ENCODE assay signal across 14 cellular contexts in genomic region chr2:171309727-171310265, GRCh38.
"Had no signal": no experiment of that assay in that cellular context is flagged by ENCODE, and none has a peak within 500 bp of the region (broad histone marks: within the 10 kb centered on the region; RNA-seq: fewer than 3 reads in every experiment).

No MANE protein-coding gene starts in this region.

- H3K27me3 Mint-ChIP-seq: activated CD8-positive, alpha-beta memory T cell treated with anti-CD3 and anti-CD28 coated beads, Interleukin-2, amount 10 ng/mL, durations not matched to agents 7 days and 5 days had no signal

- H2AFZ ChIP-seq: parathyroid adenoma had no signal

- H3K27ac Mint-ChIP-seq: activated CD8-positive, alpha-beta memory T cell treated with anti-CD3 and anti-CD28 coated beads, Interleukin-2, amount 10 ng/mL, durations not matched to agents 7 days and 5 days had no signal

- H3K27ac ChIP-seq: gastroesophageal sphincter, parathyroid adenoma, thoracic aorta had no signal

- DNase-seq: activated CD4-positive, alpha-beta T cell treated with anti-CD3 and anti-CD28 coated beads for 1 hour; activated CD4-positive, alpha-beta T cell treated with anti-CD3 and anti-CD28 coated beads, Interleukin-2, amount 50 U/mL, for 4 hours; activated CD8-positive, alpha-beta memory T cell treated with anti-CD3 and anti-CD28 coated beads, Interleukin-2, amount 10 ng/mL, durations not matched to agents 7 days and 5 days; activated naive CD4-positive, alpha-beta T cell treated with anti-CD3 and anti-CD28 coated beads, Interleukin-2, amount 50 U/mL, for 16 hours; activated T-cell treated with anti-CD3 and anti-CD28 coated beads, Interleukin-2, amount 50 U/mL, for 1 hour; erythroblast; stimulated activated CD4-positive, alpha-beta T cell treated with anti-CD3 and anti-CD28 coated beads, Interleukin-1b, Interleukin-23, amount 100 ng/mL, for 48 hours; T1000 had no signal

- H3K36me3 ChIP-seq: gastroesophageal sphincter, thoracic aorta had no signal

- FAIRE-seq: islet of Langerhans, urothelium cell line had no signal

- ATAC-seq: activated CD8-positive, alpha-beta memory T cell treated with anti-CD3 and anti-CD28 coated beads, Interleukin-2, amount 10 ng/mL, durations not matched to agents 7 days and 5 days; gastroesophageal sphincter had no signal

- H3K4me1 Mint-ChIP-seq: neural crest cell had no signal

- H3K4me3 ChIP-seq: gastroesophageal sphincter, thoracic aorta had no signal

- H3K4me3 Mint-ChIP-seq: activated CD8-positive, alpha-beta memory T cell treated with anti-CD3 and anti-CD28 coated beads, Interleukin-2, amount 10 ng/mL, durations not matched to agents 7 days and 5 days; neural crest cell had no signal

- H3K4me1 ChIP-seq: gastroesophageal sphincter, parathyroid adenoma had no signal

- H3K79me2 ChIP-seq: parathyroid adenoma had no signal

- H3K9ac ChIP-seq: parathyroid adenoma had no signal

- H3K27me3 ChIP-seq: gastroesophageal sphincter had no signal
